In the genomic region with DNA sequence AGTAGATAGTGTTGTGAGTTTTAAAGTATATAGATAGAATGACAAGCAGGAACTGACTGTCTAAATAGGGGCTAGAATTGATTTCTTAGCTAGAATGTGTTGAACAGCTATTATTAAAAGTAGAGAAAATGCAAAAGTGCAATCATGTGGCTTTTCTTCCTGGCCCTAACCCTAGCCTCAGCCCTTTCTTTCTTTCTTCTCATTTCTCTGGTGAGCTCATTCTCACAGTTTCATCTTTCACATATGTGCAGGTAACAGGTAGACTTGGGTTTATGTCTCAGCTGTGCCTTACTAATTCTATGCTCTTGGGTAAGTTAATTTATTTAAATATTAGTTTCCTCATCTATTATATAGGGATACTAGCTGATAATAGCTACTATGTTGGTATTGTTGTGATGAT, we compare ENCODE assay signal across 1 cellular context.
TF ChIP-seq lines count a peak whose summit lies in the region.

No MANE protein-coding gene starts in this region.

TF ChIP-seq in WTC11, 78 proteins besides CTCF, POLR2A, EP300 and RAD21 (continued from another document):
- TF ChIP-seq, protein P1, sequence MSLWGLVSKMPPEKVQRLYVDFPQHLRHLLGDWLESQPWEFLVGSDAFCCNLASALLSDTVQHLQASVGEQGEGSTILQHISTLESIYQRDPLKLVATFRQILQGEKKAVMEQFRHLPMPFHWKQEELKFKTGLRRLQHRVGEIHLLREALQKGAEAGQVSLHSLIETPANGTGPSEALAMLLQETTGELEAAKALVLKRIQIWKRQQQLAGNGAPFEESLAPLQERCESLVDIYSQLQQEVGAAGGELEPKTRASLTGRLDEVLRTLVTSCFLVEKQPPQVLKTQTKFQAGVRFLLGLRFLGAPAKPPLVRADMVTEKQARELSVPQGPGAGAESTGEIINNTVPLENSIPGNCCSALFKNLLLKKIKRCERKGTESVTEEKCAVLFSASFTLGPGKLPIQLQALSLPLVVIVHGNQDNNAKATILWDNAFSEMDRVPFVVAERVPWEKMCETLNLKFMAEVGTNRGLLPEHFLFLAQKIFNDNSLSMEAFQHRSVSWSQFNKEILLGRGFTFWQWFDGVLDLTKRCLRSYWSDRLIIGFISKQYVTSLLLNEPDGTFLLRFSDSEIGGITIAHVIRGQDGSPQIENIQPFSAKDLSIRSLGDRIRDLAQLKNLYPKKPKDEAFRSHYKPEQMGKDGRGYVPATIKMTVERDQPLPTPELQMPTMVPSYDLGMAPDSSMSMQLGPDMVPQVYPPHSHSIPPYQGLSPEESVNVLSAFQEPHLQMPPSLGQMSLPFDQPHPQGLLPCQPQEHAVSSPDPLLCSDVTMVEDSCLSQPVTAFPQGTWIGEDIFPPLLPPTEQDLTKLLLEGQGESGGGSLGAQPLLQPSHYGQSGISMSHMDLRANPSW (CRISPR knock-in tag; conservative IDR thresholded peaks at IDR 0.05; ENCODE audit: low read depth) = no peak
- TF ChIP-seq CREB1 (CRISPR knock-in tag; IDR thresholded peaks at IDR 0.05) (no peak), GRHL2 (CRISPR knock-in tag; IDR thresholded peaks at IDR 0.05; ENCODE audit: insufficient replicate concordance, severe bottlenecking) (no peak), NFYB (CRISPR knock-in tag; conservative IDR thresholded peaks at IDR 0.05; ENCODE audit: low read depth) (no peak)
- TF ChIP-seq, protein P2, sequence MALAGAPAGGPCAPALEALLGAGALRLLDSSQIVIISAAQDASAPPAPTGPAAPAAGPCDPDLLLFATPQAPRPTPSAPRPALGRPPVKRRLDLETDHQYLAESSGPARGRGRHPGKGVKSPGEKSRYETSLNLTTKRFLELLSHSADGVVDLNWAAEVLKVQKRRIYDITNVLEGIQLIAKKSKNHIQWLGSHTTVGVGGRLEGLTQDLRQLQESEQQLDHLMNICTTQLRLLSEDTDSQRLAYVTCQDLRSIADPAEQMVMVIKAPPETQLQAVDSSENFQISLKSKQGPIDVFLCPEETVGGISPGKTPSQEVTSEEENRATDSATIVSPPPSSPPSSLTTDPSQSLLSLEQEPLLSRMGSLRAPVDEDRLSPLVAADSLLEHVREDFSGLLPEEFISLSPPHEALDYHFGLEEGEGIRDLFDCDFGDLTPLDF (CRISPR knock-in tag; IDR thresholded peaks at IDR 0.05) = no peak
- TF ChIP-seq, protein P3, sequence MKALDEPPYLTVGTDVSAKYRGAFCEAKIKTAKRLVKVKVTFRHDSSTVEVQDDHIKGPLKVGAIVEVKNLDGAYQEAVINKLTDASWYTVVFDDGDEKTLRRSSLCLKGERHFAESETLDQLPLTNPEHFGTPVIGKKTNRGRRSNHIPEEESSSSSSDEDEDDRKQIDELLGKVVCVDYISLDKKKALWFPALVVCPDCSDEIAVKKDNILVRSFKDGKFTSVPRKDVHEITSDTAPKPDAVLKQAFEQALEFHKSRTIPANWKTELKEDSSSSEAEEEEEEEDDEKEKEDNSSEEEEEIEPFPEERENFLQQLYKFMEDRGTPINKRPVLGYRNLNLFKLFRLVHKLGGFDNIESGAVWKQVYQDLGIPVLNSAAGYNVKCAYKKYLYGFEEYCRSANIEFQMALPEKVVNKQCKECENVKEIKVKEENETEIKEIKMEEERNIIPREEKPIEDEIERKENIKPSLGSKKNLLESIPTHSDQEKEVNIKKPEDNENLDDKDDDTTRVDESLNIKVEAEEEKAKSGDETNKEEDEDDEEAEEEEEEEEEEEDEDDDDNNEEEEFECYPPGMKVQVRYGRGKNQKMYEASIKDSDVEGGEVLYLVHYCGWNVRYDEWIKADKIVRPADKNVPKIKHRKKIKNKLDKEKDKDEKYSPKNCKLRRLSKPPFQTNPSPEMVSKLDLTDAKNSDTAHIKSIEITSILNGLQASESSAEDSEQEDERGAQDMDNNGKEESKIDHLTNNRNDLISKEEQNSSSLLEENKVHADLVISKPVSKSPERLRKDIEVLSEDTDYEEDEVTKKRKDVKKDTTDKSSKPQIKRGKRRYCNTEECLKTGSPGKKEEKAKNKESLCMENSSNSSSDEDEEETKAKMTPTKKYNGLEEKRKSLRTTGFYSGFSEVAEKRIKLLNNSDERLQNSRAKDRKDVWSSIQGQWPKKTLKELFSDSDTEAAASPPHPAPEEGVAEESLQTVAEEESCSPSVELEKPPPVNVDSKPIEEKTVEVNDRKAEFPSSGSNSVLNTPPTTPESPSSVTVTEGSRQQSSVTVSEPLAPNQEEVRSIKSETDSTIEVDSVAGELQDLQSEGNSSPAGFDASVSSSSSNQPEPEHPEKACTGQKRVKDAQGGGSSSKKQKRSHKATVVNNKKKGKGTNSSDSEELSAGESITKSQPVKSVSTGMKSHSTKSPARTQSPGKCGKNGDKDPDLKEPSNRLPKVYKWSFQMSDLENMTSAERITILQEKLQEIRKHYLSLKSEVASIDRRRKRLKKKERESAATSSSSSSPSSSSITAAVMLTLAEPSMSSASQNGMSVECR (CRISPR knock-in tag; IDR thresholded peaks at IDR 0.05; ENCODE audit: borderline replicate concordance) = no peak
- TF ChIP-seq, protein P4, sequence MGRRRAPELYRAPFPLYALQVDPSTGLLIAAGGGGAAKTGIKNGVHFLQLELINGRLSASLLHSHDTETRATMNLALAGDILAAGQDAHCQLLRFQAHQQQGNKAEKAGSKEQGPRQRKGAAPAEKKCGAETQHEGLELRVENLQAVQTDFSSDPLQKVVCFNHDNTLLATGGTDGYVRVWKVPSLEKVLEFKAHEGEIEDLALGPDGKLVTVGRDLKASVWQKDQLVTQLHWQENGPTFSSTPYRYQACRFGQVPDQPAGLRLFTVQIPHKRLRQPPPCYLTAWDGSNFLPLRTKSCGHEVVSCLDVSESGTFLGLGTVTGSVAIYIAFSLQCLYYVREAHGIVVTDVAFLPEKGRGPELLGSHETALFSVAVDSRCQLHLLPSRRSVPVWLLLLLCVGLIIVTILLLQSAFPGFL (CRISPR knock-in tag; IDR thresholded peaks at IDR 0.05; ENCODE audit: borderline replicate concordance) = no peak
